ENCODE assay signal across 8 cellular contexts in the genomic region with DNA sequence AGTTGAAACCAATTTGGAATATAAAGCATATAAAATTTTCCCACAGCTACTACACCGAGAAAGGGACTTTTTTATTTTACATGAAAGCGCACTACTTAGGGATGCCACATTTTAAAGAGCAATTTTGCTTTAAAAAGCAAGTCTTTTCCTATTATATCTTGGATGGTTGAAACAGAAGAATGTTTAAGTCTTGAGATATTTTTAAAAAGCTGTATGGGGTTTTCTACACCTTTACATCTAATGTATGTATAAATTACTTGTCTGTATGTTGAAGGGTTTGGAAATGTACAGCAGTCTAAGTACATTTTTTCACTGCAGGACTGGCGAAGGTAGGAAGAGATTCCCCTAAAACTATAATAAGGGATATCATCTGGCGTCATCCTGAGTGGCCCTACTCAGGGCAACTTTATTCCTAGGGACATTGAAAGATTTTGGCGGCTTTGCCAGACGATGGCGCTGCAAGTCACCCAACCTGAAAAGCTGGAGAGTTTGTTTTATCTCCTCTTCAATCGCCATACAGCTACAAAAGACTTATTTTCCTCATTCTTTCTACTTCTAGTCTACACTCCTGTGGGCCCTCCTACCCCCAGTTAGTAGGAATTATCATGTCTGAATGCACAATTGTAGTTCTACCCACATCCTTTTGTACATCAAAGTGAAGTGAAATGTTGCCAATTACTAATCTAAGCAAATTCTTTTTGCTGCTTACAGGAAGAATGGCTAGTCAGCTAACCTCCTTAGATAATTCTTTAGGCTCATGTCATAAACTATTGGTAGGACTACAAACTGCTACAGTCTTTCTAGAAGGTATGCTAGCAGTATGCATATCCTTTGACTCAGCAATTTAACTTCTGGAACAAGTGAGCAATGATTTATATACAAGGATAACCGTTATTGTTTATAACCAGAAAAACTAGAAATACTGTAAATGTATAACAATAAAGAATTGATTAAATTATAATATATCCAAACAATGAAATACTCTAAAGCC. TPM values are rescaled to one million over a fixed set of nuclear protein-coding genes. Genes with fewer than 3 reads are reported as not detected.
DNase-seq lines count a peak whose midpoint lies in the region; ATAC-seq and TF ChIP-seq lines count a peak whose summit lies in the region.

No MANE protein-coding gene starts in this region.

- no peak for TF ChIP-seq POLR2A in HCT116 (IDR thresholded peaks at IDR 0.05; ENCODE audit: borderline replicate concordance, extremely low read depth, insufficient read depth, insufficient read length)
- TF ChIP-seq POLR2A in transverse colon (IDR thresholded peaks at IDR 0.05): no peak

- H3K4me1 ChIP-seq in HCT116 (ENCODE audit: control insufficient read depth in 1 of 2, insufficient read depth in 2 of 2, low read length in 2 of 2): peaks cover 6 to 24% of the 10 kb centered on the region in 2 experiments; a peak in 3 of 4 replicates
- peaks cover 9% of the 10 kb centered on the region for H3K4me1 ChIP-seq in MM.1S (ENCODE audit: low read length)
- H3K4me1 ChIP-seq in transverse colon: peaks cover 5 to 25% (median 14%) of the 10 kb centered on the region in 4 donors

- TF ChIP-seq CTCF in HCT116 (IDR thresholded peaks at IDR 0.05 in 2 of 3, conservative IDR thresholded peaks at IDR 0.05 in 1 of 3; ENCODE audit: borderline replicate concordance in 1 of 3, insufficient read depth in 1 of 3, low read depth in 2 of 3, low read length in 2 of 3) (peak in 2 of 3 experiments; percentile 77 to 85; a peak in 4 of 6 replicates), MM.1S (IDR thresholded peaks at IDR 0.05; ENCODE audit: low read length) (peak; percentile 76), transverse colon (IDR thresholded peaks at IDR 0.05) (peak; percentile 62 to 71 (median 68))

- intact Hi-C loops in HCT116 (cut with micrococcal nuclease) (loop anchor here (1.0 to 10.0 kb wide), 7 partner anchors 48 to 477 kb away; partner anchors contain the start of gene MFAP3L), transverse colon (cut with DNase I; ENCODE audit: low total_unique reads) (loop anchor here (2.0 to 10.0 kb wide), 2 partner anchors 142 to 414 kb away; partner anchors contain the start of genes HPF1 and MFAP3L)

- no peaks in the 10 kb centered on the region for H3K27me3 ChIP-seq in HCT116 (ENCODE audit: insufficient read depth, low read length)
- no peaks in the 10 kb centered on the region for H3K27me3 ChIP-seq in MM.1S (replicated peaks; ENCODE audit: insufficient read depth, low read length)
- no peaks in the 10 kb centered on the region for H3K27me3 ChIP-seq in transverse colon

- peak; percentile 65 for ATAC-seq in HCT116

- POLR2A ChIA-PET in HCT116 (lab: Charles Lee): interaction anchor here (0.7 to 1.3 kb wide), 3 partner anchors 47 to 684 kb away, joined by 3 read pairs; no protein-coding TSS in a partner anchor

- RAD21 ChIA-PET in HCT116 (lab: Charles Lee; ENCODE audit: low non-redundant PET in 1 of 2, low total read pairs in 2 of 2, uncharacterized antibody in 2 of 2, unreplicated experiment in 2 of 2): interaction anchor here in 1 of 2 experiments (0.8 kb wide), 1 partner anchor 197 kb away, joined by 3 read pairs; no protein-coding TSS in a partner anchor

- H3K36me3 ChIP-seq in HCT116 (ENCODE audit: control insufficient read depth in 1 of 2, insufficient read depth in 2 of 2, low read length in 2 of 2) (no peaks in the 10 kb centered on the region), MM.1S (replicated peaks; ENCODE audit: insufficient read depth, low read length) (no peaks in the 10 kb centered on the region), transverse colon (no peaks in the 10 kb centered on the region)

- H3K4me2 ChIP-seq in HCT116 (ENCODE audit: low read length) (peak overlapping the region; percentile 94), MM.1S (ENCODE audit: low read depth, low read length) (peak overlapping the region; percentile 89)

- H3K9me2 ChIP-seq in HCT116 (ENCODE audit: insufficient read depth) (no peaks in the 10 kb centered on the region), MM.1S (replicated peaks; ENCODE audit: insufficient read depth, low read length) (no peaks in the 10 kb centered on the region)

- H2AFZ ChIP-seq in HCT116 (ENCODE audit: low read depth, low read length, poor library complexity, severe bottlenecking) (peak overlapping the region; percentile 99), MM.1S (ENCODE audit: low read length) (peak overlapping the region; percentile 54)

- H3K27ac ChIP-seq in HCT116 (ENCODE audit: low read depth, low read length) (peak overlapping the region; percentile 33; the same call in 1 of the 2 replicates), MM.1S (ENCODE audit: low read length) (peak overlapping the region; percentile 97; the same call in 1 of the 2 replicates), transverse colon (peak overlapping the region; percentile 95 to 97 (median 96))

- CTCF ChIA-PET in HCT116 (lab: Charles Lee): interaction anchor here (0.7 to 1.5 kb wide), 13 partner anchors 11 to 690 kb away, joined by 3 to 16 read pairs (median 4); partner anchors contain the start of genes AADAT, CBR4 and MFAP3L

- no TSS peak for BruUV-seq in HCT116 (replicated peaks; lab: Mats Ljungman, UMichigan)

- DNase-seq in GF-D8 (lab: John Stamatoyannopoulos, UW) (peak; percentile 11), HCT116 (ENCODE audit: low read depth, low spot score) (peak; percentile 68), MM.1S (peak; percentile 75), SK-N-DZ (ENCODE audit: low spot score) (peak; percentile 72), glomerular endothelial cell (ENCODE audit: extremely low read depth, low read depth, low spot score) (peak; percentile 52), occipital lobe (lab: John Stamatoyannopoulos, UW) (peak; percentile 55), transverse colon (peak; percentile 87)
- peak; percentile 65 for DNase-seq in activated naive CD4-positive, alpha-beta T cell treated with anti-CD3 and anti-CD28 coated beads, Interleukin-2, amount 50 U/mL, for 16 hours

- no peak for TF ChIP-seq EP300 in transverse colon (IDR thresholded peaks at IDR 0.05; ENCODE audit: low read depth)

- H3K4me3 ChIP-seq in HCT116 (replicated peaks in 1 of 2; ENCODE audit: low read depth in 1 of 2, low read length in 2 of 2): peak overlapping the region; percentile 84 to 93
- peak overlapping the region; percentile 63 for H3K4me3 ChIP-seq in MM.1S (ENCODE audit: low read length)
- peak overlapping the region; percentile 12 to 81 (median 73) for H3K4me3 ChIP-seq in transverse colon

- 3% methylated on average over 7 to 9 of the region's 9 CpGs for WGBS in transverse colon (ENCODE audit: low coverage in 1 of 2), 2 donors

- H3K9me3 ChIP-seq in HCT116 (ENCODE audit: control insufficient read depth in 1 of 2, insufficient read depth in 1 of 2, low read depth in 1 of 2, low read length in 2 of 2) (no peaks in the 10 kb centered on the region), MM.1S (replicated peaks; ENCODE audit: insufficient read depth, low read length) (no peaks in the 10 kb centered on the region), transverse colon (no peaks in the 10 kb centered on the region)

- peaks cover 20% of the 10 kb centered on the region for H3F3A ChIP-seq in MM.1S (ENCODE audit: insufficient read depth, low read length)

- H3K9ac ChIP-seq in HCT116 (ENCODE audit: low read length) (peak overlapping the region; percentile 86), MM.1S (ENCODE audit: low read length) (peak overlapping the region; percentile 50; the same call in 1 of the 2 replicates)

- in situ Hi-C loops in transverse colon (cut with MboI; ENCODE audit: low pct_ligation_motif_present in 1 of 4, low pct_unique_long_range_greater_than_20kb in 1 of 4, low sequenced_read_pairs in 3 of 4): loop anchor here (10.0 to 25.0 kb wide), 4 partner anchors 52 to 424 kb away; partner anchors contain the start of genes HPF1 (in 3 of the 4) and MFAP3L (in 2 of the 4)

- no peak for TF ChIP-seq RAD21 in HCT116 (IDR thresholded peaks at IDR 0.05; ENCODE audit: low read depth)

- H4K20me1 ChIP-seq in HCT116 (ENCODE audit: insufficient read depth) (no peaks in the 10 kb centered on the region), MM.1S (ENCODE audit: insufficient read depth, low read length) (no peaks in the 10 kb centered on the region)

- H3K79me2 ChIP-seq in HCT116 (ENCODE audit: insufficient read depth, low read length) (peaks cover 25% of the 10 kb centered on the region), MM.1S (ENCODE audit: low read length) (peaks cover 21% of the 10 kb centered on the region)

TF ChIP-seq in HCT116, 20 proteins besides CTCF, POLR2A, EP300 and RAD21:
- TF ChIP-seq ZBTB33 (IDR thresholded peaks at IDR 0.05; ENCODE audit: extremely low read depth, insufficient replicate concordance, low read length): no peak
- peak; percentile 37 for TF ChIP-seq YY1 (IDR thresholded peaks at IDR 0.05; ENCODE audit: extremely low read depth, insufficient replicate concordance, low read depth, low read length)

RNA-seq across cellular contexts. Expression of gene NEK1, which starts 0.8 kb away (rescaled TPM):
- total RNA-seq in HCT116 (2021; ENCODE audit: unreplicated experiment) (13.3 TPM), glomerular endothelial cell (9.9 and 10.2 TPM in 2 replicates), occipital lobe (31.5 TPM), transverse colon (10 to 100 TPM in 2 of 4 donors, 1 to 10 TPM in 2; 7.6 to 14.9 (median 10.2) TPM)
- 3.3 and 4.3 TPM in 2 replicates for polyA plus RNA-seq in HCT116 (2012)
- 9.9 and 10.3 TPM in 2 replicates for polyA plus RNA-seq in SK-N-DZ (2014; cell fraction: cytosol; rRNA removed)
- polyA plus RNA-seq in SK-N-DZ (2014; cell fraction: nucleus; rRNA removed): 12.6 and 12.7 TPM in 2 replicates

RNA-seq across cellular contexts. Expression of gene CLCN3, which starts 7.2 kb away (rescaled TPM):
- total RNA-seq in HCT116 (2021; ENCODE audit: unreplicated experiment) (60.4 TPM), glomerular endothelial cell (39.4 and 45.1 TPM in 2 replicates), occipital lobe (111 TPM), transverse colon (10 to 100 TPM; 46.8 to 91.1 (median 69.3) TPM)
- polyA plus RNA-seq in HCT116 (2012): 37.7 and 38.0 TPM in 2 replicates
- 16.5 and 18.3 TPM in 2 replicates for polyA plus RNA-seq in SK-N-DZ (2014; cell fraction: cytosol; rRNA removed)
- polyA plus RNA-seq in SK-N-DZ (2014; cell fraction: nucleus; rRNA removed): 10.8 and 13.5 TPM in 2 replicates

Comparison
In these comparisons a context has a peak if more than half of its experiments do, and no peak if none do; other contexts are left out.
1. Peak in every context shown above with its lines: DNase-seq, ATAC-seq, H3K4me3 ChIP-seq and H3K27ac ChIP-seq.
2. DNase-seq: peak in every context shown above with its lines; median percentile 87 in transverse colon; 75 in MM.1S; 72 in SK-N-DZ; 68 in HCT116; 65 in activated naive CD4-positive, alpha-beta T cell treated with anti-CD3 and anti-CD28 coated beads, Interleukin-2, amount 50 U/mL, for 16 hours; 55 in occipital lobe; 52 in glomerular endothelial cell; 11 in GF-D8.
3. H3K27ac ChIP-seq: peak in every context shown above with its lines; median percentile 97 in MM.1S; 96 in transverse colon; 33 in HCT116.